In genomic region chr18:31614044-31614443, GRCh38 we compare ENCODE assay signal across 7 cellular contexts. TPM values are rescaled to one million over a fixed set of nuclear protein-coding genes. Genes with fewer than 3 reads are reported as not detected.
"Had no signal": no experiment of that assay in that cellular context is flagged by ENCODE, and none has a peak within 500 bp of the region (broad histone marks: within the 10 kb centered on the region; RNA-seq: fewer than 3 reads in every experiment).

No MANE protein-coding gene starts in this region.

- ATAC-seq: HCT116 had no signal

- H3K4me1 ChIP-seq: HAP-1 had no signal

- H3K9me3 ChIP-seq: HAP-1 had no signal

- H3K36me3 ChIP-seq: HAP-1 had no signal

- FAIRE-seq: H54, HTR-8/SVneo had no signal

- DNase-seq: GOT3, KG1 had no signal

- H3K4me3 ChIP-seq: HAP-1 had no signal

RNA-seq across cellular contexts. Expression of gene TTR, which starts 22.4 kb away (rescaled TPM):
- polyA plus RNA-seq: IgD-negative memory B cell had no signal
